In the genomic region with DNA sequence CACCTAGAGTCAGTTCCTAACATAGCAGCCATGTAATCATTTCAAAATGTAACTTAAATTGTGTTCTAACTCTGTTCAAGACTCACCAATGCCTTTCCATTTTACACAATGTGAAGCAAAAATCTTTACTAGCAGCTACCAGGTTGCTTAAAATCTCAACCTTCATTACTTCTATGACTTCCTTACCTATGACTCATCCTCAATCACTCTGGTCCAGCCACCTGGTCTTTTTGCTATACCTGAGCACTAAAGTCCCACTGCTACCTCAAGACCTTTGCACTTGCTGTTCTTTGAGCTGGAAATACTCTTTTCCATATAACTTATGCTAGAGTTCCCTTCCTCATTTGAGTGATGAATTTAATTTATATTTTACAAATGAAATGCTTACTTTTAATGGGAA, we compare ENCODE assay signal across 35 cellular contexts.
"Had no signal": no experiment of that assay in that cellular context is flagged by ENCODE, and none has a peak within 500 bp of the region (broad histone marks: within the 10 kb centered on the region; RNA-seq: fewer than 3 reads in every experiment).

No MANE protein-coding gene starts in this region.

- H3K4me3 Mint-ChIP-seq: activated B cell treated with CpG ODN at 0.5 μM for 24 hours; activated CD8-positive, alpha-beta memory T cell treated with anti-CD3 and anti-CD28 coated beads, Interleukin-2, amount 10 ng/mL, durations not matched to agents 7 days and 5 days; activated CD8-positive, alpha-beta T cell treated with anti-CD3 and anti-CD28 coated beads for 36 hours; activated naive CD8-positive, alpha-beta T cell; activated T-helper 17 cell treated with anti-CD3 and anti-CD28 coated beads, Interleukin-2, amount 50 U/mL, for 72 hours; effector memory CD8-positive, alpha-beta T cell; T-helper 17 cell; T-helper 2 cell treated with Interferon-gamma antibody and Interleukin-4, amounts not matched to agents 5 μg/mL and 100 μg/mL, for 36 hours had no signal

- H3K27ac ChIP-seq: brain microvascular endothelial cell, esophagus muscularis mucosa, gastroesophageal sphincter, heart right ventricle, WERI-Rb-1 had no signal

- H3K36me3 Mint-ChIP-seq: activated CD8-positive, alpha-beta memory T cell treated with anti-CD3 and anti-CD28 coated beads, Interleukin-2, amount 10 ng/mL, durations not matched to agents 7 days and 5 days; activated naive CD8-positive, alpha-beta T cell had no signal

- DNase-seq: activated B cell treated with CpG ODN at 0.5 μM for 24 hours; activated CD4-positive, alpha-beta T cell treated with anti-CD3 and anti-CD28 coated beads for 48 hours; activated CD4-positive, alpha-beta T cell treated with anti-CD3 and anti-CD28 coated beads, Interleukin-2, amount 50 U/mL, for 1 hour; activated CD4-positive, alpha-beta T cell treated with anti-CD3 and anti-CD28 coated beads, Interleukin-2, amount 50 U/mL, for 48 hours; activated CD8-positive, alpha-beta memory T cell treated with anti-CD3 and anti-CD28 coated beads, Interleukin-2, amount 10 ng/mL, durations not matched to agents 7 days and 5 days; activated CD8-positive, alpha-beta memory T cell treated with anti-CD3 and anti-CD28 coated beads, Interleukin-2, amount 50 U/mL, for 4 hours; activated CD8-positive, alpha-beta T cell treated with anti-CD3 and anti-CD28 coated beads for 36 hours; activated effector memory CD4-positive, alpha-beta T cell treated with Interleukin-2 at 50 U/mL for 16 hours; activated gamma-delta T cell treated with Interleukin-2 at 50 U/mL for 16 hours; activated naive CD4-positive, alpha-beta T cell treated with anti-CD3 and anti-CD28 coated beads, Interleukin-2, amount 50 U/mL, for 16 hours; activated naive CD4-positive, alpha-beta T cell treated with Interleukin-2 at 50 U/mL for 16 hours; activated T-cell treated with anti-CD3 and anti-CD28 coated beads, Interleukin-2, amount 50 U/mL, for 1 hour; amniotic stem cell; anterior cingulate cortex; brain microvascular endothelial cell; caudate nucleus; cortex of kidney; dermis blood vessel endothelial cell; effector CD4-positive, alpha-beta T cell; effector memory CD8-positive, alpha-beta T cell; erythroblast; heart right ventricle; T-helper 1 cell; T-helper 17 cell; T1000; WERI-Rb-1 had no signal

- H3K36me3 ChIP-seq: brain microvascular endothelial cell, esophagus muscularis mucosa, gastroesophageal sphincter, heart right ventricle, WERI-Rb-1 had no signal

- H3K27ac Mint-ChIP-seq: activated B cell treated with CpG ODN at 0.5 μM for 24 hours; activated CD8-positive, alpha-beta memory T cell treated with anti-CD3 and anti-CD28 coated beads, Interleukin-2, amount 10 ng/mL, durations not matched to agents 7 days and 5 days; activated CD8-positive, alpha-beta T cell treated with anti-CD3 and anti-CD28 coated beads for 36 hours; activated naive CD8-positive, alpha-beta T cell; activated T-helper 17 cell treated with anti-CD3 and anti-CD28 coated beads, Interleukin-2, amount 50 U/mL, for 72 hours; effector memory CD8-positive, alpha-beta T cell; T-helper 17 cell; T-helper 2 cell treated with Interferon-gamma antibody and Interleukin-4, amounts not matched to agents 5 μg/mL and 100 μg/mL, for 36 hours had no signal

- H3K4me1 Mint-ChIP-seq: activated B cell treated with CpG ODN at 0.5 μM for 24 hours; activated CD8-positive, alpha-beta memory T cell treated with anti-CD3 and anti-CD28 coated beads, Interleukin-2, amount 10 ng/mL, durations not matched to agents 7 days and 5 days; activated T-helper 17 cell treated with anti-CD3 and anti-CD28 coated beads, Interleukin-2, amount 50 U/mL, for 72 hours; T-helper 17 cell had no signal

- H3K4me1 ChIP-seq: esophagus muscularis mucosa, gastroesophageal sphincter, heart right ventricle had no signal

- H3K4me3 ChIP-seq: esophagus muscularis mucosa, gastroesophageal sphincter, heart right ventricle had no signal

- H3K9me3 Mint-ChIP-seq: T-helper 2 cell treated with Interferon-gamma antibody and Interleukin-4, amounts not matched to agents 5 μg/mL and 100 μg/mL, for 36 hours had no signal

- H3K27me3 ChIP-seq: brain microvascular endothelial cell, esophagus muscularis mucosa, gastroesophageal sphincter, heart right ventricle had no signal

- FAIRE-seq: astrocyte, colon, endometrium had no signal

- H3K27me3 Mint-ChIP-seq: activated B cell treated with CpG ODN at 0.5 μM for 24 hours; activated CD8-positive, alpha-beta memory T cell treated with anti-CD3 and anti-CD28 coated beads, Interleukin-2, amount 10 ng/mL, durations not matched to agents 7 days and 5 days; T-helper 17 cell had no signal

- ATAC-seq: activated CD4-positive, CD25-positive, alpha-beta regulatory T cell treated with anti-CD3 and anti-CD28 coated beads, Interleukin-2, amount 50 U/mL, for 24 hours; activated CD8-positive, alpha-beta memory T cell treated with anti-CD3 and anti-CD28 coated beads, Interleukin-2, amount 10 ng/mL, durations not matched to agents 7 days and 5 days; activated CD8-positive, alpha-beta T cell treated with anti-CD3 and anti-CD28 coated beads for 36 hours; activated T-helper 17 cell treated with anti-CD3 and anti-CD28 coated beads, Interleukin-2, amount 50 U/mL, for 72 hours; effector memory CD8-positive, alpha-beta T cell; gastroesophageal sphincter; heart right ventricle; T-helper 17 cell had no signal
